In the genomic region with DNA sequence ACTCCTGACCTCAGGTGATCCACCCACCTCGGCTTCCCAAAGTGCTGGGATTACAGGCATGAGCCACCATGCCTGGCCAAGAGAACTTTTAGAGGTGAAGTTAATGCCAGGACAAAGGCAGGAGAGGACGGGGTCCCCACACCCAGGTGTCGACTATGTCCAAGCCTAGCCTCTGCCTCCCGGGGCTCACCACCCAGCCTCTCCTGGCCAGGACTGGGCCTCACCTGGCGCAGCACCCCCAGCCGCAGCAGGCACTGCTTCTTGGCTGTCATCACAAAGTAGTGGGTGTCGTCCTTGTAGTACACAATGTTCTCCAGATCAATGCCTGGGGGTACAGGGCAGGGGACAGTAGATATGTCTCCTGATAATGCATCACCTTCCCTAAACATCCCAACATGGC, we compare ENCODE assay signal across 23 cellular contexts. TPM values are rescaled to one million over a fixed set of nuclear protein-coding genes. Genes with fewer than 3 reads are reported as not detected.
DNase-seq lines count a peak whose midpoint lies in the region; ATAC-seq and TF ChIP-seq lines count a peak whose summit lies in the region.
"Had no signal": no experiment of that assay in that cellular context is flagged by ENCODE, and none has a peak within 500 bp of the region (broad histone marks: within the 10 kb centered on the region; RNA-seq: fewer than 3 reads in every experiment).

No MANE protein-coding gene starts in this region.

- BruUV-seq in PC-9 (replicated peaks; lab: Mats Ljungman, UMichigan), result no TSS peak

- TF ChIP-seq CTCF in neural crest cell (conservative IDR thresholded peaks at IDR 0.05) (no peak), PC-9 (conservative IDR thresholded peaks at IDR 0.05) (no peak)

- POLR2A ChIA-PET in PC-9 (lab: Charles Lee; ENCODE audit: unreplicated experiment), result interaction anchor here (0.6 kb wide), 1 partner anchor 8 kb away, joined by 4 read pairs; no protein-coding TSS in a partner anchor

- H2AFZ ChIP-seq in PC-9, result no peak overlapping the region
- H2AFZ ChIP-seq: GM23338 had no signal

- no peaks in the 10 kb centered on the region for H3K36me3 Mint-ChIP-seq in T-helper 17 cell (ENCODE audit: low read depth)
- H3K36me3 Mint-ChIP-seq in neural crest cell (ENCODE audit: low read depth), result no peaks in the 10 kb centered on the region

- H3K4me1 Mint-ChIP-seq in T-helper 17 cell, result peaks cover 35% of the 10 kb centered on the region
- H3K4me1 Mint-ChIP-seq in neural crest cell, result peaks cover 12% of the 10 kb centered on the region

- no peak overlapping the region for H3K4me3 ChIP-seq in PC-9
- H3K4me3 ChIP-seq: GM23338, HAP-1, Peyer's patch had no signal

- H3K79me2 ChIP-seq in PC-9 (ENCODE audit: low read depth), result no peaks in the 10 kb centered on the region

- no peaks in the 10 kb centered on the region for H4K20me1 ChIP-seq in PC-9 (ENCODE audit: insufficient read depth)

- H3K27ac Mint-ChIP-seq in T-helper 17 cell (no peak overlapping the region), neural crest cell (ENCODE audit: unreplicated experiment) (no peak overlapping the region)
- H3K27ac Mint-ChIP-seq: GM23338 had no signal

- H3K4me2 ChIP-seq in PC-9, result no peak overlapping the region
- H3K4me2 ChIP-seq: GM23338 had no signal

- no peaks in the 10 kb centered on the region for H3K36me3 ChIP-seq in PC-9 (ENCODE audit: low read depth)

- no peaks in the 10 kb centered on the region for H3K9me3 Mint-ChIP-seq in neural crest cell
- H3K9me3 Mint-ChIP-seq: GM23338 had no signal

- peaks cover 24% of the 10 kb centered on the region; the same call in 1 of the 2 replicates for H3F3A ChIP-seq in PC-9 (ENCODE audit: insufficient read depth, low read depth)

- H3K27me3 ChIP-seq in PC-9 (ENCODE audit: insufficient read depth, low read depth), result no peaks in the 10 kb centered on the region
- H3K27me3 ChIP-seq: Peyer's patch had no signal

- no peaks in the 10 kb centered on the region; the same call in 1 of the 2 replicates for H3K4me1 ChIP-seq in PC-9 (replicated peaks; ENCODE audit: insufficient read depth)

- intact Hi-C loops in PC-9 (cut with micrococcal nuclease; ENCODE audit: unreplicated experiment), result no loop called here

- H3K27ac ChIP-seq in PC-9, result no peak overlapping the region
- H3K27ac ChIP-seq: HL-60 had no signal

- no peak for ATAC-seq in T-helper 17 cell
- no peak for ATAC-seq in GM19455 (IDR thresholded peaks at IDR 0.05; ENCODE audit: unreplicated experiment)
- ATAC-seq: GM23338, HepG2, SK-N-SH treated with all-trans-retinoic acid at 6 μM for 48 hours had no signal

- H3K9me3 ChIP-seq in T-helper 17 cell (ENCODE audit: control insufficient read depth, low read length, poor library complexity, severe bottlenecking) (no peaks in the 10 kb centered on the region), PC-9 (ENCODE audit: insufficient read depth, low read depth) (no peaks in the 10 kb centered on the region)
- H3K9me3 ChIP-seq: HAP-1, Peyer's patch had no signal

- no peaks in the 10 kb centered on the region for H3K27me3 Mint-ChIP-seq in T-helper 17 cell
- no peaks in the 10 kb centered on the region for H3K27me3 Mint-ChIP-seq in neural crest cell (ENCODE audit: low read depth)

- H3K4me3 Mint-ChIP-seq in T-helper 17 cell (peak overlapping the region; percentile 36), neural crest cell (peak overlapping the region; percentile 71)
- H3K4me3 Mint-ChIP-seq: GM23338 had no signal

- peak; percentile 55 for DNase-seq in activated CD8-positive, alpha-beta memory T cell treated with anti-CD3 and anti-CD28 coated beads for 24 hours
- DNase-seq in activated CD8-positive, alpha-beta memory T cell treated with anti-CD3 and anti-CD28 coated beads, Interleukin-2, amount 50 U/mL, for 48 hours, result no peak
- DNase-seq in T-helper 17 cell, result no peak
- DNase-seq in neural crest cell (ENCODE audit: low read depth, low spot score), result no peak
- no peak for DNase-seq in PC-9
- DNase-seq in NCI-H82 (lab: John Stamatoyannopoulos, UW), result no peak
- DNase-seq: AML-193; DND-41; KBM-7; NCI-H1105; NCI-H146; NCI-H2029; NCI-H226; NCI-H510A treated with DMSO at 0.1 percent for 48 hours; NCI-H748 treated with DMSO at 0.1 percent for 48 hours; NK-92 treated with Interleukin-12 subunit alpha and Interleukin-12 subunit beta, amount 100 ng/mL, for 24 hours; Peyer's patch had no signal

- no peaks in the 10 kb centered on the region for H3K9me2 ChIP-seq in PC-9 (ENCODE audit: insufficient read depth)

- CTCF ChIA-PET in PC-9 (lab: Charles Lee), result no interaction called here

RNA-seq across cellular contexts. Expression of gene MICAL1, which starts 4.2 kb away (rescaled TPM):
- total RNA-seq in T-helper 17 cell, result 100 to 1,000 TPM; 136 TPM
- total RNA-seq in neural crest cell, result 55.5 and 58.7 TPM in 2 replicates
- total RNA-seq in PC-9 (2021), result 10.8 and 17.7 TPM in 2 replicates

RNA-seq across cellular contexts. Expression of gene SMPD2, which starts 10.9 kb away (rescaled TPM):
- total RNA-seq in T-helper 17 cell (10 to 100 TPM; 22.9 to 49.5 TPM), neural crest cell (9.7 and 10.1 TPM in 2 replicates), PC-9 (2021) (8.2 and 10.3 TPM in 2 replicates)

RNA-seq across cellular contexts. Expression of gene PPIL6, which starts 10.9 kb away (rescaled TPM):
- total RNA-seq in T-helper 17 cell, result 1 to 10 TPM in 1 of 2 donors, under 1 TPM in 1; 0.83 to 1.6 TPM
- total RNA-seq in neural crest cell, result 2.2 and 3.3 TPM in 2 replicates
- 13.0 and 15.5 TPM in 2 replicates for total RNA-seq in PC-9 (2021)

RNA-seq across cellular contexts. Expression of gene ZBTB24, which starts 31.6 kb away (rescaled TPM):
- 10 to 100 TPM; 14.3 to 15.3 TPM for total RNA-seq in T-helper 17 cell
- total RNA-seq in neural crest cell, result 10.5 and 10.8 TPM in 2 replicates
- 5.4 and 7.2 TPM in 2 replicates for total RNA-seq in PC-9 (2021)
